8 cellular contexts compared by ENCODE assay signal in genomic region chr2:192194866-192195547, GRCh38. TPM values are rescaled to one million over a fixed set of nuclear protein-coding genes. Genes with fewer than 3 reads are reported as not detected.
DNase-seq lines count a peak whose midpoint lies in the region; ATAC-seq and TF ChIP-seq lines count a peak whose summit lies in the region.

A gene with protein sequence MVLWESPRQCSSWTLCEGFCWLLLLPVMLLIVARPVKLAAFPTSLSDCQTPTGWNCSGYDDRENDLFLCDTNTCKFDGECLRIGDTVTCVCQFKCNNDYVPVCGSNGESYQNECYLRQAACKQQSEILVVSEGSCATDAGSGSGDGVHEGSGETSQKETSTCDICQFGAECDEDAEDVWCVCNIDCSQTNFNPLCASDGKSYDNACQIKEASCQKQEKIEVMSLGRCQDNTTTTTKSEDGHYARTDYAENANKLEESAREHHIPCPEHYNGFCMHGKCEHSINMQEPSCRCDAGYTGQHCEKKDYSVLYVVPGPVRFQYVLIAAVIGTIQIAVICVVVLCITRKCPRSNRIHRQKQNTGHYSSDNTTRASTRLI (minus strand): TSS chr2:192194933. CDS start chr2:192194524, 409 bp downstream.

- no peaks in the 10 kb centered on the region for H3K36me3 ChIP-seq in duodenal mucosa (ENCODE audit: control insufficient read depth in 1 of 2, insufficient read depth in 2 of 2, low read length in 2 of 2)
- no peaks in the 10 kb centered on the region for H3K36me3 ChIP-seq in liver (ENCODE audit: control insufficient read depth in 4 of 4, insufficient read depth in 3 of 4, low read depth in 1 of 4, low read length in 3 of 4)

- peak within 1 kb of the TSS; percentile 83 for H3K4me3 Mint-ChIP-seq in activated CD4-positive, alpha-beta T cell treated with anti-CD3 and anti-CD28 coated beads, Interleukin-2, amount 10 ng/mL, durations not matched to agents 24 days and 14 days

- no peak within 1 kb of the TSS for H3K9ac ChIP-seq in duodenal mucosa (ENCODE audit: low read depth in 1 of 2, low read length in 2 of 2)
- H3K9ac ChIP-seq in liver (ENCODE audit: low read depth in 1 of 2, low read length in 2 of 2) = no peak within 1 kb of the TSS

- ATAC-seq in HG02610 (IDR thresholded peaks at IDR 0.05; ENCODE audit: unreplicated experiment) = peak; percentile 69

- H3K4me1 Mint-ChIP-seq in activated CD4-positive, alpha-beta T cell treated with anti-CD3 and anti-CD28 coated beads, Interleukin-2, amount 10 ng/mL, durations not matched to agents 24 days and 14 days = peaks cover 15% of the 10 kb centered on the region

- DNase-seq in G401 (ENCODE audit: low spot score) (peak; percentile 99), NCI-H1930 (lab: John Stamatoyannopoulos, UW) (peak; percentile 84 to 85), NAMALWA (ENCODE audit: low spot score) (no peak)
- peak; percentile 81 for DNase-seq in activated CD4-positive, alpha-beta T cell treated with anti-CD3 and anti-CD28 coated beads, Interleukin-2, amount 10 ng/mL, durations not matched to agents 24 days and 14 days
- DNase-seq in stimulated activated CD4-positive, alpha-beta T cell treated with anti-CD3 and anti-CD28 coated beads, Interleukin-2, amount 100 ng/mL, for 4 hours (ENCODE audit: low read depth) = peak; percentile 14

- H3K27me3 ChIP-seq in duodenal mucosa (ENCODE audit: control insufficient read depth in 1 of 2, insufficient read depth in 2 of 2, low read length in 2 of 2) (peaks cover 44 to 66% of the 10 kb centered on the region in 2 donors), liver (ENCODE audit: control insufficient read depth in 4 of 4, insufficient read depth in 4 of 4, low read length in 3 of 4) (peaks cover 0 to 22% (median 7%) of the 10 kb centered on the region in 4 donors)

- H3K36me3 Mint-ChIP-seq in activated CD4-positive, alpha-beta T cell treated with anti-CD3 and anti-CD28 coated beads, Interleukin-2, amount 10 ng/mL, durations not matched to agents 24 days and 14 days (ENCODE audit: low read depth) = no peaks in the 10 kb centered on the region

- H3K4me1 ChIP-seq in duodenal mucosa (ENCODE audit: control insufficient read depth in 1 of 2, insufficient read depth in 2 of 2, low read length in 2 of 2) (peaks cover 18 to 25% of the 10 kb centered on the region in 2 donors), liver (ENCODE audit: control insufficient read depth in 4 of 4, insufficient read depth in 4 of 4, low read length in 3 of 4) (peaks cover 13 to 29% (median 23%) of the 10 kb centered on the region in 4 donors)

- no peak for TF ChIP-seq RAD21 in liver (IDR thresholded peaks at IDR 0.05)

- no peak for TF ChIP-seq CTCF in liver (IDR thresholded peaks at IDR 0.05; ENCODE audit: low read depth, low read length, missing input control)

- no peak within 1 kb of the TSS for H3K27ac Mint-ChIP-seq in activated CD4-positive, alpha-beta T cell treated with anti-CD3 and anti-CD28 coated beads, Interleukin-2, amount 10 ng/mL, durations not matched to agents 24 days and 14 days

- no peaks in the 10 kb centered on the region for H3K9me3 ChIP-seq in duodenal mucosa (ENCODE audit: control insufficient read depth in 1 of 2, low read length in 2 of 2)
- H3K9me3 ChIP-seq in liver (ENCODE audit: control insufficient read depth in 4 of 4, low read length in 3 of 4) = no peaks in the 10 kb centered on the region

- intact Hi-C loops in activated CD4-positive, alpha-beta T cell treated with anti-CD3 and anti-CD28 coated beads, Interleukin-2, amount 10 ng/mL, durations not matched to agents 24 days and 14 days (cut with micrococcal nuclease) = no loop called here

- peak within 1 kb of the TSS; percentile 63 to 75 for H3K4me3 ChIP-seq in duodenal mucosa (ENCODE audit: low read depth in 1 of 2, low read length in 2 of 2)
- H3K4me3 ChIP-seq in liver (ENCODE audit: low read depth in 1 of 3, low read length in 3 of 3) = peak within 1 kb of the TSS; percentile 42 to 63 (median 57)

- in situ Hi-C loops in G401 (cut with HindIII; ENCODE audit: low sequenced_read_pairs) = no loop called here

- WGBS in liver = 2% methylated on average over 64 of the region's 64 CpGs

- peaks cover 70% of the 10 kb centered on the region for H3K27me3 Mint-ChIP-seq in activated CD4-positive, alpha-beta T cell treated with anti-CD3 and anti-CD28 coated beads, Interleukin-2, amount 10 ng/mL, durations not matched to agents 24 days and 14 days

- no peak within 1 kb of the TSS for H3K27ac ChIP-seq in duodenal mucosa (ENCODE audit: low read depth, low read length)
- H3K27ac ChIP-seq in liver (ENCODE audit: low read depth in 1 of 2, low read length in 2 of 2) = no peak within 1 kb of the TSS

- H3K9me3 Mint-ChIP-seq in activated CD4-positive, alpha-beta T cell treated with anti-CD3 and anti-CD28 coated beads, Interleukin-2, amount 10 ng/mL, durations not matched to agents 24 days and 14 days = no peaks in the 10 kb centered on the region

TF ChIP-seq in liver, 16 proteins besides CTCF, POLR2A, EP300 and RAD21:
- TF ChIP-seq EGR1 (IDR thresholded peaks at IDR 0.05; ENCODE audit: low read depth in 2 of 2) = no peak
- TF ChIP-seq ATF3 (IDR thresholded peaks at IDR 0.05) = no peak
- TF ChIP-seq, protein P1, sequence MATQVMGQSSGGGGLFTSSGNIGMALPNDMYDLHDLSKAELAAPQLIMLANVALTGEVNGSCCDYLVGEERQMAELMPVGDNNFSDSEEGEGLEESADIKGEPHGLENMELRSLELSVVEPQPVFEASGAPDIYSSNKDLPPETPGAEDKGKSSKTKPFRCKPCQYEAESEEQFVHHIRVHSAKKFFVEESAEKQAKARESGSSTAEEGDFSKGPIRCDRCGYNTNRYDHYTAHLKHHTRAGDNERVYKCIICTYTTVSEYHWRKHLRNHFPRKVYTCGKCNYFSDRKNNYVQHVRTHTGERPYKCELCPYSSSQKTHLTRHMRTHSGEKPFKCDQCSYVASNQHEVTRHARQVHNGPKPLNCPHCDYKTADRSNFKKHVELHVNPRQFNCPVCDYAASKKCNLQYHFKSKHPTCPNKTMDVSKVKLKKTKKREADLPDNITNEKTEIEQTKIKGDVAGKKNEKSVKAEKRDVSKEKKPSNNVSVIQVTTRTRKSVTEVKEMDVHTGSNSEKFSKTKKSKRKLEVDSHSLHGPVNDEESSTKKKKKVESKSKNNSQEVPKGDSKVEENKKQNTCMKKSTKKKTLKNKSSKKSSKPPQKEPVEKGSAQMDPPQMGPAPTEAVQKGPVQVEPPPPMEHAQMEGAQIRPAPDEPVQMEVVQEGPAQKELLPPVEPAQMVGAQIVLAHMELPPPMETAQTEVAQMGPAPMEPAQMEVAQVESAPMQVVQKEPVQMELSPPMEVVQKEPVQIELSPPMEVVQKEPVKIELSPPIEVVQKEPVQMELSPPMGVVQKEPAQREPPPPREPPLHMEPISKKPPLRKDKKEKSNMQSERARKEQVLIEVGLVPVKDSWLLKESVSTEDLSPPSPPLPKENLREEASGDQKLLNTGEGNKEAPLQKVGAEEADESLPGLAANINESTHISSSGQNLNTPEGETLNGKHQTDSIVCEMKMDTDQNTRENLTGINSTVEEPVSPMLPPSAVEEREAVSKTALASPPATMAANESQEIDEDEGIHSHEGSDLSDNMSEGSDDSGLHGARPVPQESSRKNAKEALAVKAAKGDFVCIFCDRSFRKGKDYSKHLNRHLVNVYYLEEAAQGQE (IDR thresholded peaks at IDR 0.05) = no peak
- TF ChIP-seq SP1 (IDR thresholded peaks at IDR 0.05) = no peak
- no peak for TF ChIP-seq HNF4A (conservative IDR thresholded peaks at IDR 0.05)
- no peak for TF ChIP-seq YY1 (IDR thresholded peaks at IDR 0.05)
- no peak for TF ChIP-seq JUND (IDR thresholded peaks at IDR 0.05)
- no peak for TF ChIP-seq FOXA1 (IDR thresholded peaks at IDR 0.05)
- TF ChIP-seq HNF4G (IDR thresholded peaks at IDR 0.05) = no peak
- TF ChIP-seq, protein P2, sequence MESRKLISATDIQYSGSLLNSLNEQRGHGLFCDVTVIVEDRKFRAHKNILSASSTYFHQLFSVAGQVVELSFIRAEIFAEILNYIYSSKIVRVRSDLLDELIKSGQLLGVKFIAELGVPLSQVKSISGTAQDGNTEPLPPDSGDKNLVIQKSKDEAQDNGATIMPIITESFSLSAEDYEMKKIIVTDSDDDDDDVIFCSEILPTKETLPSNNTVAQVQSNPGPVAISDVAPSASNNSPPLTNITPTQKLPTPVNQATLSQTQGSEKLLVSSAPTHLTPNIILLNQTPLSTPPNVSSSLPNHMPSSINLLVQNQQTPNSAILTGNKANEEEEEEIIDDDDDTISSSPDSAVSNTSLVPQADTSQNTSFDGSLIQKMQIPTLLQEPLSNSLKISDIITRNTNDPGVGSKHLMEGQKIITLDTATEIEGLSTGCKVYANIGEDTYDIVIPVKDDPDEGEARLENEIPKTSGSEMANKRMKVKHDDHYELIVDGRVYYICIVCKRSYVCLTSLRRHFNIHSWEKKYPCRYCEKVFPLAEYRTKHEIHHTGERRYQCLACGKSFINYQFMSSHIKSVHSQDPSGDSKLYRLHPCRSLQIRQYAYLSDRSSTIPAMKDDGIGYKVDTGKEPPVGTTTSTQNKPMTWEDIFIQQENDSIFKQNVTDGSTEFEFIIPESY (IDR thresholded peaks at IDR 0.05) = no peak
- no peak for TF ChIP-seq TAF1 (conservative IDR thresholded peaks at IDR 0.05)
- no peak for TF ChIP-seq NR2F2 (IDR thresholded peaks at IDR 0.05)

RNA-seq across cellular contexts. Expression of the gene that starts here (rescaled TPM):
- total RNA-seq in G401 (2014; rRNA removed; shearing (Covaris generic)) = not detected in 2 replicates
- not detected in 2 replicates for total RNA-seq in activated CD4-positive, alpha-beta T cell treated with anti-CD3 and anti-CD28 coated beads, Interleukin-2, amount 10 ng/mL, durations not matched to agents 24 days and 14 days
- total RNA-seq in liver = not detected
- under 1 TPM in 1 of 2 donors, not detected in 1; 0.08 TPM for polyA plus RNA-seq in liver

Comparison
In these comparisons a context has a peak if more than half of its experiments do, and no peak if none do; other contexts are left out.
1. Peak in DNase-seq in G401; RNA of the gene not detected or under 1 TPM.
2. Peak in DNase-seq in activated CD4-positive, alpha-beta T cell treated with anti-CD3 and anti-CD28 coated beads, Interleukin-2, amount 10 ng/mL, durations not matched to agents 24 days and 14 days; RNA of the gene not detected or under 1 TPM.